1 cellular context compared by ENCODE assay signal in the genomic region with DNA sequence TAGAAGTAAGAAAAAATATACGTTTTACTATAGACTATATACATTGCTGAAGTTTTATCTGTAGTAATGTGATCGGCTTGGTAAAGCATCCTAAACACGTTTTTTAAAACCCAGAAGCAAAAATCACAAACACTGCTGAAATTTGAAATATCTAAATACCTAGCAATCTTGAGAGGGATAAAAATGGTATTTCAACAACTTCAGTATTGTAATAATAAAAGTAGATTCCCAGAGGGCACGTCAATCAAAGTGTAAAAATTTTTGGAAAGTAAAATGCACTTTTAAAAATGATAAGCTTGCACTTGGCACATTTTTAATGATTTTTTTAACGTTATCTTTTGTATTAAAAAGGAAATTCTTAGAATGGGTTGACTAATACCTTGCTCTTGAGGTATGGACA.
TF ChIP-seq lines count a peak whose summit lies in the region.

No MANE protein-coding gene starts in this region.

TF ChIP-seq in H1, 55 proteins besides CTCF, POLR2A, EP300 and RAD21 (continued from another document):
- no peak for TF ChIP-seq ZNF274 (IDR thresholded peaks at IDR 0.05; ENCODE audit: borderline replicate concordance, extremely low read depth, low read length)
